ENCODE assay signal across 8 cellular contexts in the genomic region with DNA sequence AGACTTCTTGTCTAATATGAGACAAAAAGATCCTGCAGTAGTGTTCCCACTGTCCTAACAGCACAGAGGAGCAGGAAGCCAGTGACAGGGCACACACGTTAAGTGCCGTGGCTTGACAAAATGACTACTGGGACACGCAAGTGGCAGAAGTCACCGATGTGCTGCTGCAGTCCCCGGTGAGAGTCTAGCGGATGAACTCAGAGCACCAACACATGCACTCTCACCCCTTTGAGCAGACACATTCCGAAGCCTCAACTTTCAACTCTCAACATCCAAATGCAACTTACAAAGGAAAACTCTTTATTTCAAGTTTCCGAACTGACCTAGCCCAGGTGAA. TPM values are rescaled to one million over a fixed set of nuclear protein-coding genes. Genes with fewer than 3 reads are reported as not detected.
DNase-seq lines count a peak whose midpoint lies in the region; ATAC-seq and TF ChIP-seq lines count a peak whose summit lies in the region.

No MANE protein-coding gene starts in this region.

- no peaks in the 10 kb centered on the region for H3K9me3 ChIP-seq in left lung
- no peaks in the 10 kb centered on the region for H3K9me3 ChIP-seq in suprapubic skin

- 2% methylated on average over 7 of the region's 8 CpGs for WGBS in suprapubic skin

- TF ChIP-seq POLR2A in suprapubic skin (IDR thresholded peaks at IDR 0.05), result no peak

- intact Hi-C loops in left lung (cut with DNase I), result no loop called here

- no peak for TF ChIP-seq EP300 in suprapubic skin (IDR thresholded peaks at IDR 0.05)

- CTCF ChIA-PET in BJ (lab: Yijun Ruan, JAX), result interaction anchor here (1.0 to 3.0 kb wide), 5 partner anchors 15 to 73 kb away, joined by 4 to 14 read pairs (median 6); no protein-coding TSS in a partner anchor

- peak; percentile 8 for ATAC-seq in left lung
- no peak for ATAC-seq in HG03135 (IDR thresholded peaks at IDR 0.05; ENCODE audit: unreplicated experiment)

- H3K4me1 ChIP-seq in left lung (no peaks in the 10 kb centered on the region), suprapubic skin (peaks cover 41% of the 10 kb centered on the region)

- TF ChIP-seq CTCF in BJ (IDR thresholded peaks at IDR 0.05; ENCODE audit: insufficient read depth, low read depth, low read length) (no peak), cardiac fibroblast (IDR thresholded peaks at IDR 0.05; ENCODE audit: low read depth, low read length) (no peak), left lung (IDR thresholded peaks at IDR 0.05) (no peak), suprapubic skin (IDR thresholded peaks at IDR 0.05) (no peak)

- POLR2A ChIA-PET in BJ (lab: Charles Lee), result no interaction called here

- peak overlapping the region; percentile 52 for H3K4me3 ChIP-seq in BJ (ENCODE audit: low read depth, low read length)
- H3K4me3 ChIP-seq in cardiac fibroblast (replicated peaks in 1 of 2; ENCODE audit: low read depth in 2 of 2, low read length in 2 of 2), result peak overlapping the region; percentile 90 to 96
- H3K4me3 ChIP-seq in left lung, result peak overlapping the region; percentile 49 to 53
- H3K4me3 ChIP-seq in suprapubic skin, result peak overlapping the region; percentile 77

- H3K27me3 ChIP-seq in BJ (ENCODE audit: control insufficient read depth, insufficient read depth, low read length) (no peaks in the 10 kb centered on the region), left lung (peaks cover 0 to 38% of the 10 kb centered on the region in 2 donors), suprapubic skin (no peaks in the 10 kb centered on the region)

- no peak for DNase-seq in BJ (ENCODE audit: low read depth)
- DNase-seq in HuH-7 (ENCODE audit: low spot score), result peak; percentile 48
- no peak for DNase-seq in cardiac fibroblast (ENCODE audit: low read depth in 2 of 2)
- no peak for DNase-seq in left lung
- no peak for DNase-seq in suprapubic skin (ENCODE audit: low spot score in 2 of 2)
- no peak for DNase-seq in NCI-H1436 treated with DMSO at 0.1 percent for 48 hours (lab: John Stamatoyannopoulos, UW)
- no peak for DNase-seq in T1000 (lab: John Stamatoyannopoulos, UW)

- H3K36me3 ChIP-seq in BJ (ENCODE audit: control insufficient read depth, insufficient read depth, low read length), result no peaks in the 10 kb centered on the region
- no peaks in the 10 kb centered on the region for H3K36me3 ChIP-seq in left lung
- H3K36me3 ChIP-seq in suprapubic skin, result no peaks in the 10 kb centered on the region

- H3K27ac ChIP-seq in left lung (peak overlapping the region; percentile 87), suprapubic skin (peak overlapping the region; percentile 89)

RNA-seq across cellular contexts. Expression of a gene that starts 0.9 kb away (rescaled TPM):
- 268 and 301 TPM in 2 replicates for polyA plus RNA-seq in BJ (2011; rRNA removed)
- polyA minus RNA-seq in BJ (2011; rRNA and poly(A)+ RNA removed), result 230 and 338 TPM in 2 replicates
- total RNA-seq in left lung (100 to 1,000 TPM in 1 of 2 donors, 10 to 100 TPM in 1; 87.5 to 152 TPM), suprapubic skin (10 to 100 TPM; 10.4 to 44.0 (median 23.6) TPM)
